ENCODE assay signal across 19 cellular contexts in the genomic region with DNA sequence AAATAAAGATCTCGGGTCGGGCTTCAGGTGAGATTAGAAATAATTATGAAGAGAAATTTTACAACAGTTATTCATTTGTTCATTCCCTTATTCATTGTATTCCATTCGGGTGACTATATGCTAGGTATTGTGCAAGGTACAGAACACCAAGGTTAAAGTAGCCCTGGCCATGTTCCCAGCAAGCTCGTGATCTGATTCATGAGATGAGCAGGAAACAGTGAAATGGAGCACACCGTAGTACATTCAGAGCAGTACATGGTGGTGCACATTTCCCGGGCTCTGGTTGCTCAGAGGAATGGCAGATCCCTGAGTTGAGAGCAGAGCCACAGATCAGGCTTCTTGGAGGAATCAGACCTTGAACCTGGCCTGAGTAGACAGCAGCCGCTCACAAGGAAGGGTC.
DNase-seq lines count a peak whose midpoint lies in the region; TF ChIP-seq lines count a peak whose summit lies in the region.
"Had no signal": no experiment of that assay in that cellular context is flagged by ENCODE, and none has a peak within 500 bp of the region (broad histone marks: within the 10 kb centered on the region; RNA-seq: fewer than 3 reads in every experiment).

No MANE protein-coding gene starts in this region.

- TF ChIP-seq CTCF in Calu3 (IDR thresholded peaks at IDR 0.05; ENCODE audit: unreplicated experiment) (no peak), PC-9 (conservative IDR thresholded peaks at IDR 0.05) (no peak)

- H3K36me3 ChIP-seq in PC-9 (ENCODE audit: low read depth), result no peaks in the 10 kb centered on the region
- H3K36me3 ChIP-seq: breast epithelium had no signal

- H3K4me3 ChIP-seq in PC-9, result peak overlapping the region; percentile 4; the same call in 1 of the 2 replicates
- H3K4me3 ChIP-seq: breast epithelium, gastroesophageal sphincter, SJCRH30 had no signal

- H3K4me1 Mint-ChIP-seq in Calu3 (ENCODE audit: low read depth, unreplicated experiment), result no peaks in the 10 kb centered on the region
- H3K4me1 Mint-ChIP-seq: activated naive CD4-positive, alpha-beta T cell treated with anti-CD3 and anti-CD28 coated beads, Interleukin-2, amount 50 U/mL, for 24 hours; memory B cell had no signal

- H3K9me2 ChIP-seq in PC-9 (ENCODE audit: insufficient read depth), result no peaks in the 10 kb centered on the region

- CTCF ChIA-PET in Calu3 (lab: Charles Lee), result no interaction called here
- CTCF ChIA-PET in PC-9 (lab: Charles Lee), result no interaction called here

- DNase-seq in Calu3, result peak; percentile 48
- peak; percentile 52 to 78 for DNase-seq in PC-9
- peak; percentile 87 for DNase-seq in epithelial cell of prostate (ENCODE audit: low read depth, low spot score)
- peak; percentile 56 for DNase-seq in mucosa of gallbladder (ENCODE audit: low spot score)
- no peak for DNase-seq in NCI-H2107 treated with DMSO at 0.1 percent for 48 hours (lab: John Stamatoyannopoulos, UW; ENCODE audit: unreplicated experiment)
- no peak for DNase-seq in activated CD4-positive, alpha-beta T cell treated with anti-CD3 and anti-CD28 coated beads, Interleukin-2, amount 50 U/mL, for 1 hour
- no peak for DNase-seq in stimulated activated CD4-positive, alpha-beta T cell treated with anti-CD3 and anti-CD28 coated beads, Interleukin-4, amount 100 ng/mL, for 4 hours
- DNase-seq in activated CD4-positive, CD25-positive, alpha-beta regulatory T cell treated with anti-CD3 and anti-CD28 coated beads, Interleukin-2, amount 50 U/mL, for 72 hours, result no peak
- DNase-seq: activated CD4-positive, alpha-beta T cell treated with anti-CD3 and anti-CD28 coated beads for 48 hours; activated T-cell treated with anti-CD3 and anti-CD28 coated beads for 4 hours; GDM1; NCI-H146; NCI-H510A; SJCRH30 had no signal

- H3K4me3 Mint-ChIP-seq in Calu3 (ENCODE audit: low read depth, unreplicated experiment), result no peak overlapping the region
- H3K4me3 Mint-ChIP-seq: activated naive CD4-positive, alpha-beta T cell treated with anti-CD3 and anti-CD28 coated beads, Interleukin-2, amount 50 U/mL, for 24 hours; memory B cell; natural killer cell treated with Interleukin-12 subunit alpha and Interleukin-12 subunit beta and Interleukin-15 and Interleukin-18, amount 100 ng/mL, for 72 hours had no signal

- POLR2A ChIA-PET in PC-9 (lab: Charles Lee; ENCODE audit: unreplicated experiment), result interaction anchor here (0.6 kb wide), 1 partner anchor 123 kb away, joined by 3 read pairs; no protein-coding TSS in a partner anchor

- no peaks in the 10 kb centered on the region for H3F3A ChIP-seq in PC-9 (ENCODE audit: insufficient read depth, low read depth)

- H3K9me3 Mint-ChIP-seq in Calu3 (ENCODE audit: low read depth, unreplicated experiment), result no peaks in the 10 kb centered on the region
- H3K9me3 Mint-ChIP-seq: activated naive CD4-positive, alpha-beta T cell treated with anti-CD3 and anti-CD28 coated beads, Interleukin-2, amount 50 U/mL, for 24 hours; memory B cell; natural killer cell treated with Interleukin-12 subunit alpha and Interleukin-12 subunit beta and Interleukin-15 and Interleukin-18, amount 100 ng/mL, for 72 hours had no signal

- H3K9me3 ChIP-seq in PC-9 (ENCODE audit: insufficient read depth, low read depth), result no peaks in the 10 kb centered on the region

- no peaks in the 10 kb centered on the region for H4K20me1 ChIP-seq in PC-9 (ENCODE audit: insufficient read depth)

- H3K27me3 ChIP-seq in PC-9 (ENCODE audit: insufficient read depth, low read depth), result no peaks in the 10 kb centered on the region
- H3K27me3 ChIP-seq: breast epithelium, gastroesophageal sphincter, SJCRH30 had no signal

- no TSS peak for BruUV-seq in Calu3 (replicated peaks; lab: Mats Ljungman, UMichigan)
- BruUV-seq in PC-9 (replicated peaks; lab: Mats Ljungman, UMichigan), result no TSS peak

- H3K4me2 ChIP-seq in PC-9, result peak overlapping the region; percentile 49

- H3K27ac Mint-ChIP-seq in Calu3 (ENCODE audit: unreplicated experiment), result no peak overlapping the region
- H3K27ac Mint-ChIP-seq: activated naive CD4-positive, alpha-beta T cell treated with anti-CD3 and anti-CD28 coated beads, Interleukin-2, amount 50 U/mL, for 24 hours; memory B cell; natural killer cell treated with Interleukin-12 subunit alpha and Interleukin-12 subunit beta and Interleukin-15 and Interleukin-18, amount 100 ng/mL, for 72 hours had no signal

- intact Hi-C loops in Calu3 (cut with micrococcal nuclease; ENCODE audit: unreplicated experiment), result no loop called here
- intact Hi-C loops in PC-9 (cut with micrococcal nuclease; ENCODE audit: unreplicated experiment), result no loop called here

- no peak overlapping the region for H2AFZ ChIP-seq in PC-9

- no peaks in the 10 kb centered on the region for H3K27me3 Mint-ChIP-seq in Calu3 (ENCODE audit: unreplicated experiment)

- no peak overlapping the region for H3K27ac ChIP-seq in PC-9
- H3K27ac ChIP-seq in epithelial cell of prostate, result peak overlapping the region; percentile 58
- H3K27ac ChIP-seq: breast epithelium, gastroesophageal sphincter, SJCRH30 had no signal

- H3K36me3 Mint-ChIP-seq in Calu3 (ENCODE audit: insufficient read depth, unreplicated experiment), result no peaks in the 10 kb centered on the region
- H3K36me3 Mint-ChIP-seq: activated naive CD4-positive, alpha-beta T cell treated with anti-CD3 and anti-CD28 coated beads, Interleukin-2, amount 50 U/mL, for 24 hours; memory B cell; natural killer cell treated with Interleukin-12 subunit alpha and Interleukin-12 subunit beta and Interleukin-15 and Interleukin-18, amount 100 ng/mL, for 72 hours had no signal

- H3K79me2 ChIP-seq in PC-9 (ENCODE audit: low read depth), result no peaks in the 10 kb centered on the region

- peaks cover 9% of the 10 kb centered on the region; the same call in 1 of the 2 replicates for H3K4me1 ChIP-seq in PC-9 (replicated peaks; ENCODE audit: insufficient read depth)
- H3K4me1 ChIP-seq: breast epithelium, gastroesophageal sphincter, SJCRH30 had no signal

Comparison
In these comparisons a context has a peak if more than half of its experiments do, and no peak if none do; other contexts are left out.
1. DNase-seq: peak in Calu3 (single experiment), PC-9 (2 of 2), epithelial cell of prostate (single experiment) and mucosa of gallbladder (single experiment); none in NCI-H2107 treated with DMSO at 0.1 percent for 48 hours (single experiment), activated CD4-positive, alpha-beta T cell treated with anti-CD3 and anti-CD28 coated beads, Interleukin-2, amount 50 U/mL, for 1 hour (single experiment), stimulated activated CD4-positive, alpha-beta T cell treated with anti-CD3 and anti-CD28 coated beads, Interleukin-4, amount 100 ng/mL, for 4 hours (0 of 2) and activated CD4-positive, CD25-positive, alpha-beta regulatory T cell treated with anti-CD3 and anti-CD28 coated beads, Interleukin-2, amount 50 U/mL, for 72 hours (single experiment).